In the genomic region with DNA sequence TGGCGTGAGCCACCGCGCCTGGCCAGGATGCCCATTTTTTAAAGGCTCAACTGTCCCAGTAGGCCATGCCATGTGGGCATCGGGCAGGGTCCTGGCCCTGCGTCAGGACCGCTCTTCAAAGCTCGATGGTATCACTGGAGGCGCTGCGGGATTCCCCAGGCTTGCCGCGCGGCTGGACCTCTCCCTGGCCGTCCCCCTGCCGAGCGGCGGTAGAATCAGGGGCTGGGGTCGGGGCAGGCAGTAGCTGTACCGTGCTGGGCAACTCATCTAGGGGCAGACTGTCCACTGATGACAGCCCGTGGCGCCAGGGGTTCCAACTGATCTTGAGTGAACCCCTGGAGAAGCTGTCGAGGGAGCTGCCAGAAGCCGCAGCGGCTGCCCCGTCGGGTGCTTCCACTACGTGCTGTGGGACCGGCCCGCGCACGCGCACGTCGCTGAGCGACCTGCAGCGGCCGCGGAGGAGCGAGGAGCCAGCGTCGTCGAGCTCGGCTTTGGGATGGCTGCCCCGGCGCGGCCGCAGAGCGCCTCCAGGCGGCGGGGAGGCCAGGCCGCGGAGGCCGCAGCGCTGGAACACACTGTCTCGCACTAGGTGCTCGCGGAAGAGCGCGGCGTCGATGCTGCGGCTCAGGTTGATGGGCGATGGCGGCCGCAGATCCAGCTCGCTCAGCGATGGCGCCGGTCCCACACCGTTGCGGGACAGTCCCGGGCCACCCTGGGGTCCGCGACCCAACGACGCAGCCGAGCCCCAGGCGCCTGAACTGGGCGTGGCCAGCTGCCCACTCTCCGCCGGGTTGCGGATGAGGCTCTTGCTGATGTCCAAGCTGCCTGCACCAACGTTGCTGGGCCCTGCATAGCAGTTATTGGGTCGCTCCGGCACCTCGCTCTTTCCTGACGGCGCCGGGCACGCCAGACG, we compare ENCODE assay signal across 8 cellular contexts. TPM values are rescaled to one million over a fixed set of nuclear protein-coding genes. Genes with fewer than 3 reads are reported as not detected.
DNase-seq lines count a peak whose midpoint lies in the region; ATAC-seq and TF ChIP-seq lines count a peak whose summit lies in the region.

No MANE protein-coding gene starts in this region.

- peaks cover 2 to 22% (median 10%) of the 10 kb centered on the region in 3 donors for H3K4me1 ChIP-seq in skeletal muscle tissue (ENCODE audit: control insufficient read depth in 3 of 3, insufficient read depth in 3 of 3, low read length in 3 of 3)

- H3K27me3 ChIP-seq in skeletal muscle tissue (ENCODE audit: control insufficient read depth in 3 of 3, insufficient read depth in 3 of 3, low read length in 3 of 3), result no peaks in the 10 kb centered on the region

- ATAC-seq in GM19455 (IDR thresholded peaks at IDR 0.05; ENCODE audit: unreplicated experiment) (peak; percentile 58), GM19397 (IDR thresholded peaks at IDR 0.05; ENCODE audit: unreplicated experiment) (no peak), GM21786 (IDR thresholded peaks at IDR 0.05; ENCODE audit: unreplicated experiment) (no peak)

- H3K36me3 ChIP-seq in skeletal muscle tissue (ENCODE audit: control insufficient read depth in 3 of 3, insufficient read depth in 3 of 3, low read length in 3 of 3), result peaks cover 20 to 27% (median 25%) of the 10 kb centered on the region in 3 donors

- peak; percentile 24 for TF ChIP-seq CTCF in cardiac fibroblast (IDR thresholded peaks at IDR 0.05; ENCODE audit: low read depth, low read length)

- DNase-seq in NCI-H146 (lab: John Stamatoyannopoulos, UW), result peak; percentile 82
- peak; percentile 59 for DNase-seq in activated CD4-positive, CD25-positive, alpha-beta regulatory T cell treated with anti-CD3 and anti-CD28 coated beads, Interleukin-2, amount 50 U/mL, for 16 hours (ENCODE audit: low read depth, low spot score)
- peak; percentile 89 to 95 for DNase-seq in cardiac fibroblast (ENCODE audit: low read depth in 2 of 2)
- DNase-seq in iPS-NIHi7 (ENCODE audit: extremely low spot score), result peak; percentile 92

- H3K4me3 ChIP-seq in cardiac fibroblast (replicated peaks in 1 of 2; ENCODE audit: low read depth in 2 of 2, low read length in 2 of 2), result peak overlapping the region; percentile 61 to 62
- peak overlapping the region; percentile 75 to 85 (median 83) for H3K4me3 ChIP-seq in skeletal muscle tissue (ENCODE audit: low read length in 3 of 3)

- H3K9ac ChIP-seq in skeletal muscle tissue (ENCODE audit: low read depth in 1 of 3, low read length in 3 of 3), result peak overlapping the region; percentile 61 to 89 (median 67)

- H3K9me3 ChIP-seq in skeletal muscle tissue (ENCODE audit: control insufficient read depth in 3 of 3, low read length in 3 of 3), result no peaks in the 10 kb centered on the region

- H3K27ac ChIP-seq in skeletal muscle tissue (ENCODE audit: low read depth, low read length), result peak overlapping the region; percentile 73

RNA-seq across cellular contexts. Expression of gene PRRT3, which starts 5.8 kb away (rescaled TPM):
- 0.52 TPM for total RNA-seq in skeletal muscle tissue

RNA-seq across cellular contexts. Expression of gene CRELD1, which starts 12.7 kb away (rescaled TPM):
- 12.0 TPM for total RNA-seq in skeletal muscle tissue

RNA-seq across cellular contexts. Expression of gene IL17RC, which starts 29.5 kb away (rescaled TPM):
- 12.5 TPM for total RNA-seq in skeletal muscle tissue

RNA-seq across cellular contexts. Expression of gene EMC3, which starts 40.3 kb away (rescaled TPM):
- 27.1 TPM for total RNA-seq in skeletal muscle tissue

RNA-seq across cellular contexts. Expression of gene IL17RE, which starts 43.7 kb away (rescaled TPM):
- total RNA-seq in skeletal muscle tissue, result not detected
